ENCODE assay signal across 8 cellular contexts in the genomic region with DNA sequence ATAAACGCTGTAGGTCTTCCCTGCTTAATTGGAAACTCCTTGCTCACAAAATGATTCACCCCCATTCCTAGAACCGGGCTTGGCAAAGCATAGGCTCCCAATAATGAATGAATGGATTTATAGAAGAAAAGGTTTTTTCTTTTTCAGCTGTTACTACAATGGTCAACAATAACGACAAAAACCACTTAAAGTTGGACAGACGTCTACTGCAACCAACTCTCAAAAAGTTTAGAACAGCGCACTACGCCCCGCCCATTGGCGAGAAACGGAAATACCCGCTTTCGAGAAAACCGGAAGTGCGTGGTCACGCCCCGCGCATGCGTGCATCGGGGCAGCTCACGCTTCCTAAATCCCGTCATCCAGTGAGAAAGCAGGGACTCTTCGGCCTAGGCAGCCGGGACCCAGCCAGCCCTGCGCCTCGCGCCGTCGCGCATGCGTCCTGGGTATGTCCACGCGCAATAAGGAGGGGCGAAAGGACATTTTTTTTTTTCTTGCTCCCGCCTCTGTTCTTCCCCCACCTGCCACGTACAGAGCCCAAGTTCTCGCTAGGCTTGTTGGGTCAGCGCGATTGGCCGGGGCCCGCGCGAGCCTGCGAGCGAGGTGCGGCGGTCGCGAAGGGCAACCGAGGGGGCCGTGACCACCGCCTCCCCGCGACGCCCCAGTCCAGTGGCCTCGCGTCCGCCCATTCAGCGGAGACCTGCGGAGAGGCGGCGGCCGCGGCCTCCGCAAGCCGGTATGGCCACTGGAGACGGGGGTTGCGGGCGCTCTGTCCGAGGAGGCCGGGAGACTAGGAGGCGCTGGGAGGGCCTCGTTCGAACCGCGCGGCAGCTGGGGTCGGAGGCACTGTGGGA. TPM values are rescaled to one million over a fixed set of nuclear protein-coding genes. Genes with fewer than 3 reads are reported as not detected.
DNase-seq lines count a peak whose midpoint lies in the region; ATAC-seq, FAIRE-seq and TF ChIP-seq lines count a peak whose summit lies in the region.

Gene TFG, plus strand, starts transcription at position 506 of the 851 bp plus-strand sequence. CDS start 4,192 bp downstream, outside the sequence.

- TF ChIP-seq POLR2A in GM12892 (IDR thresholded peaks at IDR 0.05; ENCODE audit: low read depth, low read length): peak; percentile 44; the same call in 1 of the 2 replicates
- TF ChIP-seq POLR2A in adrenal gland (IDR thresholded peaks at IDR 0.05): peak; percentile 59 to 83
- TF ChIP-seq POLR2A in transverse colon (IDR thresholded peaks at IDR 0.05): peak; percentile 81

- H4K12ac ChIP-seq in trophoblast cell (ENCODE audit: low read depth, low read length): peak within 1 kb of the TSS; percentile 94

- peak within 1 kb of the TSS; percentile 68 for H3K14ac ChIP-seq in trophoblast cell (ENCODE audit: low read length)

- intact Hi-C loops in adrenal gland (cut with DNase I) (no loop called here), cardiac septum (cut with DNase I) (loop anchor here (2.0 to 10.0 kb wide), 2 partner anchors 214 to 308 kb away; partner anchors contain the start of genes LNP1, TMEM45A and TOMM70), transverse colon (cut with DNase I; ENCODE audit: low total_unique reads) (no loop called here)

- peak within 1 kb of the TSS; percentile 99 for H4K8ac ChIP-seq in trophoblast cell (ENCODE audit: low read depth, low read length)

- peak; percentile 98 for FAIRE-seq in GM12892 (lab: Jason Lieb, UNC)

- TF ChIP-seq CTCF in adrenal gland (IDR thresholded peaks at IDR 0.05): no peak
- no peak for TF ChIP-seq CTCF in transverse colon (IDR thresholded peaks at IDR 0.05)

- 1 to 2% (median 1%) methylated on average over 28 to 76 of the region's 76 CpGs for WGBS in adrenal gland, 4 donors
- no CpG with 5 or more reads among the region's 76 CpGs for WGBS in trophoblast cell (ENCODE audit: extremely low coverage, insufficient coverage, insufficient read length)
- WGBS in transverse colon (ENCODE audit: low coverage in 1 of 2), 2 donors: 1 to 4% methylated on average over 4 to 72 of the region's 76 CpGs

- peak within 1 kb of the TSS; percentile 88 for H2AFZ ChIP-seq in trophoblast cell (ENCODE audit: insufficient read depth, low read length, poor library complexity)

- peaks cover 16% of the 10 kb centered on the region for H3K79me2 ChIP-seq in trophoblast cell (ENCODE audit: control insufficient read depth, insufficient read depth, low read length, poor library complexity)

- peak within 1 kb of the TSS; percentile 94 for H2BK5ac ChIP-seq in trophoblast cell (ENCODE audit: low read depth, low read length, poor library complexity)

- peak within 1 kb of the TSS; percentile 84 for H2BK120ac ChIP-seq in trophoblast cell (ENCODE audit: insufficient read depth, low read length, poor library complexity)

- peak within 1 kb of the TSS; percentile 44 for H3K4ac ChIP-seq in trophoblast cell (ENCODE audit: low read depth, low read length)

- H3K18ac ChIP-seq in trophoblast cell (ENCODE audit: low read length): peak within 1 kb of the TSS; percentile 96

- peak within 1 kb of the TSS; percentile 87 to 97 (median 96) for H3K27ac ChIP-seq in adrenal gland
- H3K27ac ChIP-seq in trophoblast cell (ENCODE audit: low read depth, low read length): peak within 1 kb of the TSS; percentile 100
- peak within 1 kb of the TSS; percentile 96 to 100 (median 98) for H3K27ac ChIP-seq in transverse colon

- peak within 1 kb of the TSS; percentile 98 for H4K91ac ChIP-seq in trophoblast cell (ENCODE audit: low read depth, low read length)

- in situ Hi-C loops in transverse colon (cut with MboI; ENCODE audit: low pct_ligation_motif_present in 1 of 4, low pct_unique_long_range_greater_than_20kb in 1 of 4, low sequenced_read_pairs in 3 of 4): no loop called here

- H3K4me1 ChIP-seq in adrenal gland (replicated peaks in 1 of 2): peaks cover 22 to 29% of the 10 kb centered on the region in 2 donors
- peaks cover 0 to 3% of the 10 kb centered on the region in 2 experiments for H3K4me1 ChIP-seq in trophoblast cell (ENCODE audit: control insufficient read depth in 1 of 2, insufficient read depth in 2 of 2, low read length in 2 of 2)
- H3K4me1 ChIP-seq in transverse colon: peaks cover 12 to 32% (median 19%) of the 10 kb centered on the region in 4 donors

- H3K36me3 ChIP-seq in adrenal gland (replicated peaks in 1 of 2) (peaks cover 0 to 4% of the 10 kb centered on the region in 2 donors), trophoblast cell (ENCODE audit: control insufficient read depth in 1 of 2, insufficient read depth in 2 of 2, low read length in 2 of 2) (peaks cover 4 to 8% of the 10 kb centered on the region in 2 experiments), transverse colon (peaks cover 0 to 9% (median 1%) of the 10 kb centered on the region in 4 donors)

- DNase-seq in GM12892 (ENCODE audit: insufficient read length) (peak; percentile 85), NCI-H146 (lab: John Stamatoyannopoulos, UW) (peak; percentile 98), T-helper 1 cell (peak; percentile 96 to 99 (median 97)), adrenal gland (peak; percentile 98 to 99 (median 99)), cardiac septum (ENCODE audit: low spot score) (peak; percentile 99), trophoblast cell (peak; percentile 100), transverse colon (peak; percentile 99)

- H3K4me2 ChIP-seq in trophoblast cell (ENCODE audit: low read length): peak within 1 kb of the TSS; percentile 98

- H3K27me3 ChIP-seq in adrenal gland (peaks cover 3% of the 10 kb centered on the region), trophoblast cell (ENCODE audit: insufficient read depth, low read length) (no peaks in the 10 kb centered on the region), transverse colon (peaks cover 15% of the 10 kb centered on the region)

- peak within 1 kb of the TSS; percentile 49 for H2BK12ac ChIP-seq in trophoblast cell (ENCODE audit: low read length)

- peak within 1 kb of the TSS; percentile 99 for H3K9ac ChIP-seq in trophoblast cell (ENCODE audit: low read length)

- peaks cover 9% of the 10 kb centered on the region for H3K79me1 ChIP-seq in trophoblast cell (ENCODE audit: low read length)

- H3K4me3 ChIP-seq in adrenal gland (peak within 1 kb of the TSS in 3 of 4 donors; percentile 22 to 87 (median 78)), trophoblast cell (ENCODE audit: low read depth, low read length) (peak within 1 kb of the TSS; percentile 94), transverse colon (peak within 1 kb of the TSS; percentile 82 to 97 (median 87))

- H3K9me3 ChIP-seq in adrenal gland (replicated peaks in 1 of 3): no peaks in the 10 kb centered on the region
- no peaks in the 10 kb centered on the region for H3K9me3 ChIP-seq in trophoblast cell (ENCODE audit: insufficient read depth, low read depth, low read length)
- no peaks in the 10 kb centered on the region for H3K9me3 ChIP-seq in transverse colon

- TF ChIP-seq EP300 in transverse colon (IDR thresholded peaks at IDR 0.05; ENCODE audit: low read depth): no peak

- H3K23ac ChIP-seq in trophoblast cell (ENCODE audit: low read length): no peak within 1 kb of the TSS

- peak; percentile 93 for ATAC-seq in HG02852 (IDR thresholded peaks at IDR 0.05; ENCODE audit: unreplicated experiment)

- H2AK5ac ChIP-seq in trophoblast cell (ENCODE audit: low read length): peak within 1 kb of the TSS; percentile 74

RNA-seq across cellular contexts. Expression of gene TFG, which starts in this region (rescaled TPM):
- 80.3 TPM for polyA plus RNA-seq in GM12892 (2012; ENCODE audit: missing spikeins)
- total RNA-seq in adrenal gland (100 to 1,000 TPM in 2 of 8 donors, 10 to 100 TPM in 6; 75.8 to 137 (median 86.1) TPM), cardiac septum (93.0 TPM), transverse colon (100 to 1,000 TPM in 1 of 4 donors, 10 to 100 TPM in 3; 72.2 to 118 (median 94.3) TPM)
- 100 to 1,000 TPM in 1 of 3 donors, 10 to 100 TPM in 2; 51.1 to 268 (median 56.3) TPM for polyA plus RNA-seq in adrenal gland
- polyA plus RNA-seq in trophoblast cell (2013): 175 TPM in 2 replicates

Comparison
In these comparisons a context has a peak if more than half of its experiments do, and no peak if none do; other contexts are left out.
1. Peak in every context shown above with its lines: DNase-seq, ATAC-seq, H3K4me3 ChIP-seq and H3K27ac ChIP-seq.